In the genomic region with DNA sequence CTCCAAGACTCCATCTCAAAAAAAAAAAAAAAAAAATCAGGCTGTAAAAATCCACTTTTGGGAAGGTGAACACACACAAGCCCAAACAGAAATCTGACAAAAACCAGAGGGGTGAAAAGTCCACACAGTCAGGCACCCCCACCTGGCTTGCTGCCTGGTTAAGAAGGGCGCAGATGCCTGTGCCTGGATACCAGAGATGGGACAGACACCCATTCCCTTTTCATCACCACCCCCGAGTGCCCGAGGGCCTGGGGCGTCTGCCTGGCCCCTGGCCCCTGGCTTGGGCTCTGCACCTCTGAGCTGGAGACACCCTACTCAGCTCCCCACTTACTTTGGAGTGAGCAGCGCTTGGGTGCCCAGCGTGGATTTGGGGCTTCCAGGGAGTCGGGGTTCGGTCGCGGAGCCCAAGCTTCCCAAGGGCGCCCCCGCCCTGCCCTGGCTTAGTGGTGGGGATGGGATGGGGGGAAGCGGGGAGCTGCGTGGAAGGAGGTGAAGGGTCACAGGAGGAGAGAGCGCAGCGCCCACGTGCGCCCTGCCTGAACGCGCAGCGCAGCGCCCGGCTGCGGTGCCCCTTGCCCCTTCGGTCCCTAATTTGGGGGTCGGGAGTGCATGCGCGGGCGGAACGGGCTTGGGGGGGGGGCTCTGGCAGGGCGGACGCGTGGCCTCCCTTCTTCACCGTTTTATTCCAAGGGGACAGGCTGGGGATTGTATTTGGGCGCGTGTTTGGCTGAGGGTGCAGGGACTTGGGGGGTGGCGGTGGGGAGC, we compare ENCODE assay signal across 31 cellular contexts. TPM values are rescaled to one million over a fixed set of nuclear protein-coding genes. Genes with fewer than 3 reads are reported as not detected.
"Had no signal": no experiment of that assay in that cellular context is flagged by ENCODE, and none has a peak within 500 bp of the region (broad histone marks: within the 10 kb centered on the region; RNA-seq: fewer than 3 reads in every experiment).

No MANE protein-coding gene starts in this region.

- H3K4me3 Mint-ChIP-seq: activated CD4-positive, alpha-beta memory T cell treated with anti-CD3 and anti-CD28 coated beads, Interleukin-2, amount 10 ng/mL, durations not matched to agents 7 days and 5 days; activated naive CD4-positive, alpha-beta T cell treated with anti-CD3 and anti-CD28 coated beads, Interleukin-2, amount 50 U/mL, for 24 hours; activated T-helper 1 cell treated with anti-CD3 and anti-CD28 coated beads, Interleukin-12 subunit alpha, Interleukin-12 subunit beta, Interleukin-2, Interleukin-4 antibody, amounts not matched to agents 30 ng/mL and 10 ng/mL and 1 ng/mL, durations not matched to agents 14 hours and 24 hours and 36 hours; dendritic cell treated with granulocyte-macrophage colony-stimulating factor and Interleukin-4, amounts not matched to agents 40 ng/mL and 50 ng/mL, for 4 days; immature natural killer cell; mesothelial cell of epicardium; naive thymus-derived CD8-positive, alpha-beta T cell had no signal

- H3K27ac ChIP-seq: body of pancreas, esophagus muscularis mucosa, gastrocnemius medialis, left lung, neutrophil, parathyroid adenoma, right lobe of liver, SK-N-MC, thoracic aorta had no signal

- H3K9ac ChIP-seq: parathyroid adenoma had no signal

- H3K27ac Mint-ChIP-seq: activated CD4-positive, alpha-beta memory T cell treated with anti-CD3 and anti-CD28 coated beads, Interleukin-2, amount 10 ng/mL, durations not matched to agents 7 days and 5 days; activated naive CD4-positive, alpha-beta T cell treated with anti-CD3 and anti-CD28 coated beads, Interleukin-2, amount 50 U/mL, for 24 hours; activated T-helper 1 cell treated with anti-CD3 and anti-CD28 coated beads, Interleukin-12 subunit alpha, Interleukin-12 subunit beta, Interleukin-2, Interleukin-4 antibody, amounts not matched to agents 30 ng/mL and 10 ng/mL and 1 ng/mL, durations not matched to agents 14 hours and 24 hours and 36 hours; dendritic cell treated with granulocyte-macrophage colony-stimulating factor and Interleukin-4, amounts not matched to agents 40 ng/mL and 50 ng/mL, for 4 days; immature natural killer cell; mesothelial cell of epicardium; naive thymus-derived CD8-positive, alpha-beta T cell; stimulated activated naive B cell treated with anti-CD40 and anti-IgM and Interleukin-4, amounts not matched to agents 10 μg/mL and 1 μg/mL and 100 μg/mL, for 72 hours had no signal

- H3K9me3 Mint-ChIP-seq: activated CD4-positive, alpha-beta memory T cell treated with anti-CD3 and anti-CD28 coated beads, Interleukin-2, amount 10 ng/mL, durations not matched to agents 7 days and 5 days; activated naive CD4-positive, alpha-beta T cell treated with anti-CD3 and anti-CD28 coated beads, Interleukin-2, amount 50 U/mL, for 24 hours; activated T-helper 1 cell treated with anti-CD3 and anti-CD28 coated beads, Interleukin-12 subunit alpha, Interleukin-12 subunit beta, Interleukin-2, Interleukin-4 antibody, amounts not matched to agents 30 ng/mL and 10 ng/mL and 1 ng/mL, durations not matched to agents 14 hours and 24 hours and 36 hours; dendritic cell treated with granulocyte-macrophage colony-stimulating factor and Interleukin-4, amounts not matched to agents 40 ng/mL and 50 ng/mL, for 4 days; mesothelial cell of epicardium; stimulated activated naive B cell treated with anti-CD40 and anti-IgM and Interleukin-4, amounts not matched to agents 10 μg/mL and 1 μg/mL and 100 μg/mL, for 72 hours had no signal

- H3K36me3 ChIP-seq: esophagus muscularis mucosa, gastrocnemius medialis, left lung, neutrophil, right lobe of liver, thoracic aorta had no signal

- H3K4me3 ChIP-seq: body of pancreas, esophagus muscularis mucosa, gastrocnemius medialis, left lung, right lobe of liver, SK-N-MC, thoracic aorta had no signal

- H3K36me3 Mint-ChIP-seq: activated naive CD4-positive, alpha-beta T cell treated with anti-CD3 and anti-CD28 coated beads, Interleukin-2, amount 50 U/mL, for 24 hours; immature natural killer cell; mesothelial cell of epicardium; stimulated activated naive B cell treated with anti-CD40 and anti-IgM and Interleukin-4, amounts not matched to agents 10 μg/mL and 1 μg/mL and 100 μg/mL, for 72 hours had no signal

- H3K27me3 ChIP-seq: body of pancreas, right lobe of liver had no signal

- H3K4me1 Mint-ChIP-seq: activated CD4-positive, alpha-beta memory T cell treated with anti-CD3 and anti-CD28 coated beads, Interleukin-2, amount 10 ng/mL, durations not matched to agents 7 days and 5 days; immature natural killer cell had no signal

- DNase-seq: activated CD4-positive, alpha-beta memory T cell treated with anti-CD3 and anti-CD28 coated beads, Interleukin-2, amount 10 ng/mL, durations not matched to agents 7 days and 5 days; activated CD4-positive, alpha-beta T cell treated with anti-CD3 and anti-CD28 coated beads for 4 hours; activated CD4-positive, CD25-positive, alpha-beta regulatory T cell; activated gamma-delta T cell treated with Interleukin-2 at 50 U/mL for 16 hours; anterior cingulate cortex; effector CD8-positive, alpha-beta T cell; gastrocnemius medialis; immature natural killer cell; left lung; small intestine; stimulated activated CD4-positive, alpha-beta T cell treated with anti-CD3 and anti-CD28 coated beads, Interleukin-15, amount 100 ng/mL, for 24 hours; stimulated activated naive B cell treated with anti-CD40 and anti-IgM and Interleukin-4, amounts not matched to agents 10 μg/mL and 1 μg/mL and 100 μg/mL, for 72 hours; SW 1271; T-helper 17 cell had no signal

- H3K4me1 ChIP-seq: body of pancreas, gastrocnemius medialis, parathyroid adenoma, right lobe of liver had no signal

- H3K9me3 ChIP-seq: body of pancreas, esophagus muscularis mucosa, gastrocnemius medialis, left lung, neutrophil, right lobe of liver, thoracic aorta had no signal

- ATAC-seq: body of pancreas; gastrocnemius medialis; left lung; naive thymus-derived CD8-positive, alpha-beta T cell; stimulated activated naive B cell treated with anti-CD40 and anti-IgM and Interleukin-4, amounts not matched to agents 10 μg/mL and 1 μg/mL and 100 μg/mL, for 72 hours; T-helper 17 cell had no signal

RNA-seq across cellular contexts. Expression of a gene that starts 11.3 kb away (rescaled TPM):
- total RNA-seq: activated CD4-positive, alpha-beta memory T cell treated with anti-CD3 and anti-CD28 coated beads, Interleukin-2, amount 10 ng/mL, durations not matched to agents 7 days and 5 days; activated T-helper 1 cell treated with anti-CD3 and anti-CD28 coated beads, Interleukin-12 subunit alpha, Interleukin-12 subunit beta, Interleukin-2, Interleukin-4 antibody, amounts not matched to agents 30 ng/mL and 10 ng/mL and 1 ng/mL, durations not matched to agents 14 hours and 24 hours and 36 hours; body of pancreas; chondrocyte; endothelial cell of umbilical vein; kidney epithelial cell; left lung; lung microvascular endothelial cell; mesothelial cell of epicardium; naive thymus-derived CD8-positive, alpha-beta T cell; right lobe of liver; T-helper 17 cell; urinary bladder had no signal
- polyA plus RNA-seq: endothelial cell of umbilical vein; immature natural killer cell; naive thymus-derived CD8-positive, alpha-beta T cell; urinary bladder had no signal
